In the genomic region with DNA sequence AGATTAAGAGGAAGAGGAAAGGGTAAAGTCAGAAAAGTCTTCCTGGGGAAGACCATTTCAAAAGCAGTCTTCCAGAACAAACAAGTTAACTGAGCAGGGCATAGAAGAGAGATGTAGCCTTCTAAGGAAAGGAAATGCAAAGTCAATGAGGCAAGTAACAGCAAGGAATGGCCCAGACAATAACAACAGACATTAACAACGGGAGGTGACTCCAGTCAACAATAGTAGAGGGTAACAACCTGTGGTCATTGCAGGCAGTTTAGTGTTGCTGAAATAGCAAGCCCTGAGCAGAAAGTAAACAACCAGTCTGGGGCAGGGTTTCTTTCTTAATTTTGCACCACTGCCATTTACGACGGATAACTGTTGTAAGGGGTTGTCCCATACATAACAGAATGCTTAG, we compare ENCODE assay signal across 12 cellular contexts. TPM values are rescaled to one million over a fixed set of nuclear protein-coding genes. Genes with fewer than 3 reads are reported as not detected.
A peak's percentile ranks its signal among the peaks of the same experiment; 100 is the strongest.
DNase-seq lines count a peak whose midpoint lies in the region; ATAC-seq and TF ChIP-seq lines count a peak whose summit lies in the region.
"Had no signal": no experiment of that assay in that cellular context is flagged by ENCODE, and none has a peak within 500 bp of the region (broad histone marks: within the 10 kb centered on the region; RNA-seq: fewer than 3 reads in every experiment).

No MANE protein-coding gene starts in this region.

- peaks cover 10% of the 10 kb centered on the region; the same call in 1 of the 2 replicates for H4K20me1 ChIP-seq in PC-9 (ENCODE audit: insufficient read depth)

- ATAC-seq in activated CD4-positive, alpha-beta T cell treated with anti-CD3 and anti-CD28 coated beads for 36 hours = no peak
- ATAC-seq in GM18909 (IDR thresholded peaks at IDR 0.05; ENCODE audit: poor library complexity, unreplicated experiment) = no peak

- BruUV-seq in PC-9 (replicated peaks; lab: Mats Ljungman, UMichigan) = no TSS peak

- peaks cover 81% of the 10 kb centered on the region for H3K79me2 ChIP-seq in PC-9 (ENCODE audit: low read depth)

- no peaks in the 10 kb centered on the region for H3K36me3 ChIP-seq in PC-9 (ENCODE audit: low read depth)
- H3K36me3 ChIP-seq: MG63, Peyer's patch, sigmoid colon had no signal

- no peak overlapping the region for H3K27ac ChIP-seq in PC-9
- H3K27ac ChIP-seq: Peyer's patch had no signal

- no peaks in the 10 kb centered on the region for H3F3A ChIP-seq in PC-9 (ENCODE audit: insufficient read depth, low read depth)

- peak overlapping the region; percentile 69; the same call in 1 of the 2 replicates for H3K4me3 ChIP-seq in PC-9
- H3K4me3 ChIP-seq: Peyer's patch had no signal

- intact Hi-C loops in activated CD4-positive, alpha-beta T cell treated with anti-CD3 and anti-CD28 coated beads for 36 hours (cut with DNase I, micrococcal nuclease) = loop anchor here (5.0 kb wide), 5 partner anchors 180 to 735 kb away; a partner anchor contains a TSS
- intact Hi-C loops in PC-9 (cut with micrococcal nuclease; ENCODE audit: unreplicated experiment) = no loop called here

- H3K4me1 ChIP-seq in PC-9 (replicated peaks; ENCODE audit: insufficient read depth) = peaks cover 7% of the 10 kb centered on the region

- H3K4me1 Mint-ChIP-seq in activated CD4-positive, alpha-beta T cell treated with anti-CD3 and anti-CD28 coated beads for 36 hours = peaks cover 26% of the 10 kb centered on the region
- H3K4me1 Mint-ChIP-seq in glutamatergic neuron (ENCODE audit: low read depth, unreplicated experiment) = peaks cover 4% of the 10 kb centered on the region
- peaks cover 23% of the 10 kb centered on the region for H3K4me1 Mint-ChIP-seq in osteocyte (ENCODE audit: unreplicated experiment)

- no peaks in the 10 kb centered on the region for H3K27me3 ChIP-seq in PC-9 (ENCODE audit: insufficient read depth, low read depth)
- H3K27me3 ChIP-seq: MG63, Peyer's patch, sigmoid colon had no signal

- H3K36me3 Mint-ChIP-seq in activated CD4-positive, alpha-beta T cell treated with anti-CD3 and anti-CD28 coated beads for 36 hours (ENCODE audit: low read depth) = peaks cover 6% of the 10 kb centered on the region
- H3K36me3 Mint-ChIP-seq in glutamatergic neuron (ENCODE audit: unreplicated experiment) (no peaks in the 10 kb centered on the region), osteocyte (ENCODE audit: unreplicated experiment) (no peaks in the 10 kb centered on the region)

- CTCF ChIA-PET in activated CD4-positive, alpha-beta T cell treated with anti-CD3 and anti-CD28 coated beads for 36 hours (lab: Charles Lee) = no interaction called here
- CTCF ChIA-PET in PC-9 (lab: Charles Lee) = no interaction called here

- H3K4me2 ChIP-seq in PC-9 = peak overlapping the region; percentile 86

- no peak for DNase-seq in activated CD4-positive, alpha-beta T cell treated with anti-CD3 and anti-CD28 coated beads for 36 hours
- no peak for DNase-seq in activated CD4-positive, alpha-beta T cell treated with anti-CD3 and anti-CD28 coated beads, Interleukin-2, amount 50 U/mL, for 1 hour
- DNase-seq in PC-9 = no peak
- no peak for DNase-seq in glutamatergic neuron
- DNase-seq in osteocyte (ENCODE audit: extremely low spot score, unreplicated experiment) = no peak
- no peak for DNase-seq in inferior parietal cortex (ENCODE audit: extremely low spot score)
- no peak for DNase-seq in GDM1 (lab: John Stamatoyannopoulos, UW)
- DNase-seq: cortex of kidney, MG63, sigmoid colon had no signal

- H3K27me3 Mint-ChIP-seq in activated CD4-positive, alpha-beta T cell treated with anti-CD3 and anti-CD28 coated beads for 36 hours = no peaks in the 10 kb centered on the region
- H3K27me3 Mint-ChIP-seq in glutamatergic neuron (ENCODE audit: unreplicated experiment) (no peaks in the 10 kb centered on the region), osteocyte (ENCODE audit: unreplicated experiment) (no peaks in the 10 kb centered on the region)

- no peaks in the 10 kb centered on the region for H3K9me3 ChIP-seq in PC-9 (ENCODE audit: insufficient read depth, low read depth)
- H3K9me3 ChIP-seq: MG63, Peyer's patch, sigmoid colon had no signal

- H2AFZ ChIP-seq in PC-9 = no peak overlapping the region

- H3K9me2 ChIP-seq in PC-9 (ENCODE audit: insufficient read depth) = no peaks in the 10 kb centered on the region

- peak overlapping the region; percentile 17 for H3K27ac Mint-ChIP-seq in activated CD4-positive, alpha-beta T cell treated with anti-CD3 and anti-CD28 coated beads for 36 hours
- H3K27ac Mint-ChIP-seq in glutamatergic neuron (ENCODE audit: unreplicated experiment) (no peak overlapping the region), osteocyte (ENCODE audit: unreplicated experiment) (no peak overlapping the region)

- H3K4me3 Mint-ChIP-seq in activated CD4-positive, alpha-beta T cell treated with anti-CD3 and anti-CD28 coated beads for 36 hours = peak overlapping the region; percentile 81
- H3K4me3 Mint-ChIP-seq in glutamatergic neuron (ENCODE audit: unreplicated experiment) (peak overlapping the region; percentile 60), osteocyte (ENCODE audit: unreplicated experiment) (peak overlapping the region; percentile 90)

- POLR2A ChIA-PET in activated CD4-positive, alpha-beta T cell treated with anti-CD3 and anti-CD28 coated beads for 36 hours (lab: Charles Lee) = no interaction called here
- POLR2A ChIA-PET in PC-9 (lab: Charles Lee; ENCODE audit: unreplicated experiment) = no interaction called here

- H3K9me3 Mint-ChIP-seq in activated CD4-positive, alpha-beta T cell treated with anti-CD3 and anti-CD28 coated beads for 36 hours (ENCODE audit: low read depth) = no peaks in the 10 kb centered on the region
- H3K9me3 Mint-ChIP-seq in glutamatergic neuron (ENCODE audit: unreplicated experiment) = peaks cover 3% of the 10 kb centered on the region
- H3K9me3 Mint-ChIP-seq in osteocyte (ENCODE audit: unreplicated experiment) = no peaks in the 10 kb centered on the region

- TF ChIP-seq CTCF in PC-9 (conservative IDR thresholded peaks at IDR 0.05) (no peak), glutamatergic neuron (IDR thresholded peaks at IDR 0.05; ENCODE audit: partially characterized antibody, unreplicated experiment) (no peak), osteocyte (IDR thresholded peaks at IDR 0.05) (no peak)

RNA-seq across cellular contexts. Expression of a gene that starts 2.1 kb away (rescaled TPM):
- 10 to 100 TPM; 48.6 to 59.5 TPM for total RNA-seq in activated CD4-positive, alpha-beta T cell treated with anti-CD3 and anti-CD28 coated beads for 36 hours
- total RNA-seq in PC-9 (2021) = 38.1 and 38.6 TPM in 2 replicates
- 39.2 TPM for total RNA-seq in glutamatergic neuron (ENCODE audit: unreplicated experiment)
- 30.8 and 33.4 TPM in 2 replicates for total RNA-seq in osteocyte

RNA-seq across cellular contexts. Expression of a gene that starts 12.2 kb away (rescaled TPM):
- total RNA-seq in activated CD4-positive, alpha-beta T cell treated with anti-CD3 and anti-CD28 coated beads for 36 hours = 10 to 100 TPM; 34.0 to 36.5 TPM
- total RNA-seq in PC-9 (2021) (14.7 and 17.4 TPM in 2 replicates), glutamatergic neuron (ENCODE audit: unreplicated experiment) (20.3 TPM), osteocyte (15.0 and 15.2 TPM in 2 replicates)
